In genomic region chr10:110388682-110389052, GRCh38 we compare ENCODE assay signal across 11 cellular contexts.
DNase-seq lines count a peak whose midpoint lies in the region; ATAC-seq and TF ChIP-seq lines count a peak whose summit lies in the region.
"Had no signal": no experiment of that assay in that cellular context is flagged by ENCODE, and none has a peak within 500 bp of the region (broad histone marks: within the 10 kb centered on the region; RNA-seq: fewer than 3 reads in every experiment).

No MANE protein-coding gene starts in this region.

- H3K27me3 ChIP-seq in AG04450 (ENCODE audit: control insufficient read depth, insufficient read depth, low read length) (no peaks in the 10 kb centered on the region), kidney epithelial cell (ENCODE audit: control insufficient read depth, insufficient read depth, low read length) (no peaks in the 10 kb centered on the region)

- CTCF ChIA-PET in AG04450 (lab: Charles Lee) (interaction anchor here (0.6 to 1.9 kb wide), 5 partner anchors 8 to 35 kb away, joined by 3 to 5 read pairs (median 4); no protein-coding TSS in a partner anchor), HEK293T (lab: Yijun Ruan, JAX) (interaction anchor here (0.5 to 1.0 kb wide), 3 partner anchors 16 to 157 kb away, joined by 6 to 7 read pairs (median 7); no protein-coding TSS in a partner anchor)
- CTCF ChIA-PET in activated CD8-positive, alpha-beta T cell treated with anti-CD3 and anti-CD28 coated beads for 36 hours (lab: Charles Lee): interaction anchor here (1.3 kb wide), 1 partner anchor 34 kb away, joined by 3 read pairs; no protein-coding TSS in a partner anchor

- no peaks in the 10 kb centered on the region for H3K36me3 Mint-ChIP-seq in activated CD8-positive, alpha-beta T cell treated with anti-CD3 and anti-CD28 coated beads for 36 hours (ENCODE audit: low read depth)

- H3K9me3 Mint-ChIP-seq in activated CD8-positive, alpha-beta T cell treated with anti-CD3 and anti-CD28 coated beads for 36 hours: no peaks in the 10 kb centered on the region

- H3K9me3 ChIP-seq in AG04450 (ENCODE audit: control insufficient read depth, insufficient read depth, low read length): no peaks in the 10 kb centered on the region; the same call in 1 of the 2 replicates

- H3K27ac Mint-ChIP-seq in activated CD8-positive, alpha-beta T cell treated with anti-CD3 and anti-CD28 coated beads for 36 hours: peak overlapping the region; percentile 89

- H3K4me3 Mint-ChIP-seq in activated CD8-positive, alpha-beta T cell treated with anti-CD3 and anti-CD28 coated beads for 36 hours: no peak overlapping the region

- no peaks in the 10 kb centered on the region for H3K36me3 ChIP-seq in kidney epithelial cell (ENCODE audit: control insufficient read depth, insufficient read depth, low read length)

- H3K4me1 Mint-ChIP-seq in activated CD8-positive, alpha-beta T cell treated with anti-CD3 and anti-CD28 coated beads for 36 hours (ENCODE audit: low read depth): peaks cover 28% of the 10 kb centered on the region

- H3K27me3 Mint-ChIP-seq in activated CD8-positive, alpha-beta T cell treated with anti-CD3 and anti-CD28 coated beads for 36 hours: peaks cover 2% of the 10 kb centered on the region

- H3K4me3 ChIP-seq in AG04450 (ENCODE audit: low read depth, low read length): no peak overlapping the region
- no peak overlapping the region for H3K4me3 ChIP-seq in kidney epithelial cell (ENCODE audit: low read depth, low read length)

- intact Hi-C loops in activated CD8-positive, alpha-beta T cell treated with anti-CD3 and anti-CD28 coated beads for 36 hours (cut with micrococcal nuclease): no loop called here

- no peak overlapping the region for H3K27ac ChIP-seq in AG04450 (ENCODE audit: low read depth, low read length)

- TF ChIP-seq CTCF in AG04450 (IDR thresholded peaks at IDR 0.05; ENCODE audit: low read depth, low read length): peak; percentile 48
- TF ChIP-seq CTCF in activated CD8-positive, alpha-beta T cell treated with anti-CD3 and anti-CD28 coated beads for 36 hours (IDR thresholded peaks at IDR 0.05): no peak
- peak; percentile 17 for TF ChIP-seq CTCF in kidney epithelial cell (IDR thresholded peaks at IDR 0.05; ENCODE audit: insufficient read depth, low read length, poor library complexity, severe bottlenecking)

- POLR2A ChIA-PET in AG04450 (lab: Yijun Ruan, JAX) (no interaction called here), HEK293T (lab: Yijun Ruan, JAX) (no interaction called here)
- POLR2A ChIA-PET in activated CD8-positive, alpha-beta T cell treated with anti-CD3 and anti-CD28 coated beads for 36 hours (lab: Charles Lee): no interaction called here

- DNase-seq in AG04450 (ENCODE audit: low read depth, low spot score) (no peak), HEK293T (ENCODE audit: extremely low spot score) (peak; percentile 46), kidney epithelial cell (ENCODE audit: low read depth) (no peak), HUDEP-2 (lab: John Stamatoyannopoulos, UW; ENCODE audit: unreplicated experiment in 76 of 76) (no peak), globus pallidus (ENCODE audit: low spot score) (no peak), NCI-H2171 (lab: John Stamatoyannopoulos, UW) (no peak)
- no peak for DNase-seq in activated CD8-positive, alpha-beta T cell treated with anti-CD3 and anti-CD28 coated beads for 36 hours
- DNase-seq: erythroblast, GDM1, NCI-H1694 treated with DMSO at 0.1 percent for 48 hours had no signal

- ATAC-seq in activated CD8-positive, alpha-beta T cell treated with anti-CD3 and anti-CD28 coated beads for 36 hours: no peak
- ATAC-seq in GM19023 (IDR thresholded peaks at IDR 0.05; ENCODE audit: unreplicated experiment): no peak

TF ChIP-seq in HEK293T, 16 proteins besides CTCF, POLR2A, EP300 and RAD21:
- TF ChIP-seq BHLHE40 (IDR thresholded peaks at IDR 0.05; ENCODE audit: borderline replicate concordance) (no peak), LEF1 (IDR thresholded peaks at IDR 0.05; ENCODE audit: borderline replicate concordance) (no peak), ARNT (IDR thresholded peaks at IDR 0.05) (no peak), FOXM1 (IDR thresholded peaks at IDR 0.05; ENCODE audit: borderline replicate concordance) (no peak), TARDBP (IDR thresholded peaks at IDR 0.05) (no peak), ZNF384 (IDR thresholded peaks at IDR 0.05) (no peak), L3MBTL2 (conservative IDR thresholded peaks at IDR 0.05) (no peak), FOXK2 (IDR thresholded peaks at IDR 0.05) (no peak), CTBP1 (IDR thresholded peaks at IDR 0.05; ENCODE audit: borderline replicate concordance) (no peak), SP1 (IDR thresholded peaks at IDR 0.05) (no peak), NFRKB (IDR thresholded peaks at IDR 0.05) (no peak), ELF4 (IDR thresholded peaks at IDR 0.05) (no peak), FOXA1 (IDR thresholded peaks at IDR 0.05) (no peak), PKNOX1 (IDR thresholded peaks at IDR 0.05) (no peak), HDGF (IDR thresholded peaks at IDR 0.05; ENCODE audit: borderline replicate concordance) (no peak), SUZ12 (IDR thresholded peaks at IDR 0.05) (no peak)
